Comparison of ENCODE assay signal across 9 cellular contexts in genomic region chr19:17125728-17126677, GRCh38. TPM values are rescaled to one million over a fixed set of nuclear protein-coding genes. Genes with fewer than 3 reads are reported as not detected.
DNase-seq lines count a peak whose midpoint lies in the region; ATAC-seq and TF ChIP-seq lines count a peak whose summit lies in the region.
"Had no signal": no experiment of that assay in that cellular context is flagged by ENCODE, and none has a peak within 500 bp of the region (broad histone marks: within the 10 kb centered on the region; RNA-seq: fewer than 3 reads in every experiment).

No MANE protein-coding gene starts in this region.

- no peak overlapping the region for H3K9ac ChIP-seq in mesendoderm (ENCODE audit: low read length)

- no peak overlapping the region for H4K5ac ChIP-seq in mesendoderm (ENCODE audit: low read length)

- ATAC-seq in HG03432 (IDR thresholded peaks at IDR 0.05; ENCODE audit: unreplicated experiment) = peak; percentile 65

- H3K79me2 ChIP-seq in mesendoderm (ENCODE audit: control insufficient read depth, insufficient read depth, low read length) = no peaks in the 10 kb centered on the region

- peak overlapping the region; percentile 42 for H3K4me3 ChIP-seq in WERI-Rb-1 (ENCODE audit: low read depth, low read length)
- H3K4me3 ChIP-seq in brain microvascular endothelial cell (ENCODE audit: low read depth, low read length) = no peak overlapping the region
- no peak overlapping the region for H3K4me3 ChIP-seq in mesendoderm (ENCODE audit: low read length)
- H3K4me3 ChIP-seq: A549 had no signal

- H3K36me3 ChIP-seq in WERI-Rb-1 (peaks cover 18% of the 10 kb centered on the region), brain microvascular endothelial cell (replicated peaks) (peaks cover 8% of the 10 kb centered on the region), mesendoderm (ENCODE audit: control insufficient read depth, insufficient read depth, low read length) (no peaks in the 10 kb centered on the region)

- peaks cover 3% of the 10 kb centered on the region for H3K79me1 ChIP-seq in mesendoderm (ENCODE audit: low read length)

- in situ Hi-C loops in brain microvascular endothelial cell (cut with HindIII; ENCODE audit: low pct_ligation_motif_present, low sequenced_read_pairs) = no loop called here

- no peak overlapping the region for H2BK15ac ChIP-seq in mesendoderm (replicated peaks; ENCODE audit: low read depth)

- peak overlapping the region; percentile 2 for H2BK5ac ChIP-seq in mesendoderm (ENCODE audit: low read length)

- H3K27ac ChIP-seq in WERI-Rb-1 (peak overlapping the region; percentile 86), brain microvascular endothelial cell (peak overlapping the region; percentile 81), mesendoderm (ENCODE audit: low read depth, low read length) (no peak overlapping the region)
- H3K27ac ChIP-seq: A549 had no signal

- H3K4me2 ChIP-seq in mesendoderm (ENCODE audit: low read length) = no peak overlapping the region
- H3K4me2 ChIP-seq: A549 had no signal

- DNase-seq in NCI-H82 (lab: John Stamatoyannopoulos, UW) (peak; percentile 69), NCI-H82 treated with DMSO at 0.1 percent for 48 hours (lab: John Stamatoyannopoulos, UW; ENCODE audit: unreplicated experiment) (no peak), WERI-Rb-1 (peak; percentile 69), brain microvascular endothelial cell (peak; percentile 63), mesendoderm (no peak), HPDE6-E6E7 (ENCODE audit: extremely low spot score) (no peak)
- peak; percentile 45 for DNase-seq in stimulated activated CD8-positive, alpha-beta memory T cell treated with anti-CD3 and anti-CD28 coated beads, Interleukin-4, amount 100 ng/mL, for 24 hours (ENCODE audit: low read depth)

- H3K56ac ChIP-seq in mesendoderm (ENCODE audit: low read length) = peak overlapping the region; percentile 73

- H2BK120ac ChIP-seq in mesendoderm (ENCODE audit: low read depth, low read length) = no peak overlapping the region

- TF ChIP-seq CTCF in WERI-Rb-1 (IDR thresholded peaks at IDR 0.05; ENCODE audit: low read depth, low read length) = no peak
- peak; percentile 1 for TF ChIP-seq CTCF in brain microvascular endothelial cell (IDR thresholded peaks at IDR 0.05; ENCODE audit: low read depth, low read length, missing control alignments)

- H3K27me3 ChIP-seq in WERI-Rb-1 (ENCODE audit: insufficient read depth, low read depth, severe bottlenecking) (no peaks in the 10 kb centered on the region), brain microvascular endothelial cell (replicated peaks) (no peaks in the 10 kb centered on the region), mesendoderm (ENCODE audit: insufficient read depth, low read length, poor library complexity) (no peaks in the 10 kb centered on the region)

- no peak overlapping the region for H3K4ac ChIP-seq in mesendoderm (ENCODE audit: low read depth, low read length)

- H4K8ac ChIP-seq in mesendoderm (ENCODE audit: low read depth, low read length) = no peak overlapping the region

- H3K9me3 ChIP-seq in WERI-Rb-1 (ENCODE audit: severe bottlenecking) = no peaks in the 10 kb centered on the region
- H3K9me3 ChIP-seq: A549 had no signal

- H3K18ac ChIP-seq in mesendoderm (ENCODE audit: low read length) = no peak overlapping the region

- H3K23ac ChIP-seq in mesendoderm (ENCODE audit: low read length) = peak overlapping the region; percentile 72

- no peaks in the 10 kb centered on the region for H3K4me1 ChIP-seq in mesendoderm (ENCODE audit: control insufficient read depth, low read depth, low read length)

- no peak overlapping the region for H2AK5ac ChIP-seq in mesendoderm (ENCODE audit: low read length)

- no CpG with 5 or more reads among the region's 23 CpGs for WGBS in mesendoderm (ENCODE audit: extremely low coverage, insufficient coverage, low lambda C conversion rate)

RNA-seq across cellular contexts. Expression of gene MYO9B, which starts 50.4 kb away (rescaled TPM):
- 28.8 TPM for polyA plus RNA-seq in mesendoderm (2013, experiment 1 of 2)
- polyA plus RNA-seq in mesendoderm (2013, experiment 2 of 2) = 29.1 TPM

RNA-seq across cellular contexts. Expression of gene HAUS8, which starts 50.8 kb away (rescaled TPM):
- polyA plus RNA-seq in mesendoderm (2013, experiment 1 of 2) = 24.9 TPM
- polyA plus RNA-seq in mesendoderm (2013, experiment 2 of 2) = 24.3 TPM

Comparison
In these comparisons a context has a peak if more than half of its experiments do, and no peak if none do; other contexts are left out.
1. DNase-seq: peak in NCI-H82 (single experiment), WERI-Rb-1 (single experiment), brain microvascular endothelial cell (single experiment) and stimulated activated CD8-positive, alpha-beta memory T cell treated with anti-CD3 and anti-CD28 coated beads, Interleukin-4, amount 100 ng/mL, for 24 hours (single experiment); none in NCI-H82 treated with DMSO at 0.1 percent for 48 hours (single experiment), mesendoderm (single experiment) and HPDE6-E6E7 (single experiment).